1 cellular context compared by ENCODE assay signal in genomic region chr12:6890789-6891624, GRCh38.
A peak's percentile ranks its signal among the peaks of the same experiment; 100 is the strongest.
TF ChIP-seq lines count a peak whose summit lies in the region.

No MANE protein-coding gene starts in this region.

TF ChIP-seq in H1, 55 proteins besides CTCF, POLR2A, EP300 and RAD21:
- peak; percentile 46 for TF ChIP-seq NRF1 (IDR thresholded peaks at IDR 0.05; ENCODE audit: low read depth, low read length)
- no peak for TF ChIP-seq SIX5 (IDR thresholded peaks at IDR 0.05; ENCODE audit: low read depth, low read length)
- no peak for TF ChIP-seq GTF2F1 (IDR thresholded peaks at IDR 0.05; ENCODE audit: borderline replicate concordance, low read depth, low read length)
- TF ChIP-seq TEAD4 (IDR thresholded peaks at IDR 0.05; ENCODE audit: low read depth, low read length): peak; percentile 39; the same call in 1 of the 2 replicates
- no peak for TF ChIP-seq CBX8 (IDR thresholded peaks at IDR 0.05; ENCODE audit: borderline replicate concordance, low read depth, low read length)
- TF ChIP-seq EGR1 (IDR thresholded peaks at IDR 0.05; ENCODE audit: borderline replicate concordance, low read depth, low read length): 0 out of 2 replicates have a peak, but pooled peaks have one; percentile 37
- TF ChIP-seq POU5F1 (IDR thresholded peaks at IDR 0.05; ENCODE audit: low read depth, low read length): no peak
- no peak for TF ChIP-seq CBX5 (IDR thresholded peaks at IDR 0.05; ENCODE audit: low read depth, low read length)
- no peak for TF ChIP-seq KDM1A (IDR thresholded peaks at IDR 0.05; ENCODE audit: borderline replicate concordance, low read length)
- peak in 1 of 2 experiments; percentile 77; a peak in 2 of 4 replicates for TF ChIP-seq SIN3A (conservative IDR thresholded peaks at IDR 0.05 in 1 of 2, IDR thresholded peaks at IDR 0.05 in 1 of 2; ENCODE audit: low read depth in 1 of 2, low read length in 2 of 2)
- no peak for TF ChIP-seq SIRT6 (IDR thresholded peaks at IDR 0.05; ENCODE audit: low read length)
- TF ChIP-seq TAF1 (IDR thresholded peaks at IDR 0.05; ENCODE audit: low read depth, low read length): peak; percentile 99
- TF ChIP-seq POLR2AphosphoS5 (IDR thresholded peaks at IDR 0.05; ENCODE audit: low read depth, low read length): peak; percentile 66; the same call in 1 of the 2 replicates
- TF ChIP-seq KDM4A (IDR thresholded peaks at IDR 0.05; ENCODE audit: low read depth, low read length, severe bottlenecking): peak; percentile 41
- peak; percentile 65; the same call in 1 of the 2 replicates for TF ChIP-seq GABPA (IDR thresholded peaks at IDR 0.05; ENCODE audit: borderline replicate concordance, insufficient read depth, low read length)
- TF ChIP-seq EZH2 (IDR thresholded peaks at IDR 0.05; ENCODE audit: low read depth, low read length, severe bottlenecking): no peak
- TF ChIP-seq RNF2 (IDR thresholded peaks at IDR 0.05; ENCODE audit: borderline replicate concordance, low read depth, low read length, missing control alignments, poor library complexity, severe bottlenecking): no peak
- TF ChIP-seq KDM5A (IDR thresholded peaks at IDR 0.05; ENCODE audit: low read length): no peak
- peak; percentile 46 for TF ChIP-seq NANOG (IDR thresholded peaks at IDR 0.05; ENCODE audit: insufficient read depth, low read depth, low read length, poor library complexity, severe bottlenecking)
- peak; percentile 73 for TF ChIP-seq CREB1 (IDR thresholded peaks at IDR 0.05)
- TF ChIP-seq CHD7 (IDR thresholded peaks at IDR 0.05; ENCODE audit: insufficient replicate concordance, low read length): no peak
- peak; percentile 35; the same call in 1 of the 2 replicates for TF ChIP-seq RBBP5 (IDR thresholded peaks at IDR 0.05; ENCODE audit: borderline replicate concordance, low read depth, low read length)
- peak; percentile 52; the same call in 1 of the 2 replicates for TF ChIP-seq ATF2 (IDR thresholded peaks at IDR 0.05; ENCODE audit: low read length)
- no peak for TF ChIP-seq CTBP2 (IDR thresholded peaks at IDR 0.05; ENCODE audit: borderline replicate concordance, insufficient read depth, insufficient read length, low read length)
- TF ChIP-seq RXRA (IDR thresholded peaks at IDR 0.05; ENCODE audit: insufficient read depth, low read depth, low read length): no peak
- TF ChIP-seq JUN (IDR thresholded peaks at IDR 0.05; ENCODE audit: low read depth, low read length): no peak
- peak; percentile 63 for TF ChIP-seq JUND (IDR thresholded peaks at IDR 0.05; ENCODE audit: low read length)
- TF ChIP-seq BCL11A (IDR thresholded peaks at IDR 0.05; ENCODE audit: low read depth in 2 of 2, low read length in 2 of 2): no peak
- no peak for TF ChIP-seq CHD1 (IDR thresholded peaks at IDR 0.05; ENCODE audit: low read depth, low read length)
- peak; percentile 95 for TF ChIP-seq BACH1 (IDR thresholded peaks at IDR 0.05; ENCODE audit: low read length)
- peak; percentile 93; the same call in 1 of the 2 replicates for TF ChIP-seq SP4 (IDR thresholded peaks at IDR 0.05; ENCODE audit: low read length)
- TF ChIP-seq TAF7 (optimal IDR thresholded peaks at IDR 0.05; ENCODE audit: borderline replicate concordance, low read depth, low read length): peak; percentile 82
- peak; percentile 89 for TF ChIP-seq MAX (IDR thresholded peaks at IDR 0.05)
- TF ChIP-seq ZNF274 (IDR thresholded peaks at IDR 0.05; ENCODE audit: borderline replicate concordance, extremely low read depth, low read length): no peak
- TF ChIP-seq SUZ12 (IDR thresholded peaks at IDR 0.05; ENCODE audit: low read length): no peak
- TF ChIP-seq USF2 (IDR thresholded peaks at IDR 0.05; ENCODE audit: low read length): peak; percentile 96
- TF ChIP-seq FOSL1 (IDR thresholded peaks at IDR 0.05; ENCODE audit: insufficient read depth, low read depth, low read length): no peak
- TF ChIP-seq HDAC2 (IDR thresholded peaks at IDR 0.05; ENCODE audit: borderline replicate concordance in 1 of 2, low read depth in 2 of 2, low read length in 2 of 2): no peak
- TF ChIP-seq ASH2L (IDR thresholded peaks at IDR 0.05; ENCODE audit: low read length): no peak
- peak; percentile 79; the same call in 1 of the 2 replicates for TF ChIP-seq YY1 (IDR thresholded peaks at IDR 0.05; ENCODE audit: low read depth, low read length)
- TF ChIP-seq CHD2 (IDR thresholded peaks at IDR 0.05; ENCODE audit: low read length): peak; percentile 8; the same call in 1 of the 2 replicates
- TF ChIP-seq SP2 (IDR thresholded peaks at IDR 0.05; ENCODE audit: low read length): no peak
- no peak for TF ChIP-seq RFX5 (IDR thresholded peaks at IDR 0.05; ENCODE audit: borderline replicate concordance, low read depth, low read length)
- TF ChIP-seq MAFK (IDR thresholded peaks at IDR 0.05; ENCODE audit: low read depth, low read length): peak; percentile 90
- peak; percentile 38; the same call in 1 of the 2 replicates for TF ChIP-seq PHF8 (conservative IDR thresholded peaks at IDR 0.05; ENCODE audit: low read depth, low read length)
- TF ChIP-seq SRF (IDR thresholded peaks at IDR 0.05; ENCODE audit: low read depth, low read length): no peak
- peak; percentile 57; the same call in 1 of the 2 replicates for TF ChIP-seq SP1 (IDR thresholded peaks at IDR 0.05; ENCODE audit: low read depth, low read length)
- TF ChIP-seq E2F6 (IDR thresholded peaks at IDR 0.05): peak; percentile 50; the same call in 1 of the 2 replicates
- peak; percentile 89 for TF ChIP-seq ATF3 (IDR thresholded peaks at IDR 0.05; ENCODE audit: insufficient read depth, low read depth, low read length)
- TF ChIP-seq BRCA1 (IDR thresholded peaks at IDR 0.05; ENCODE audit: low read depth, low read length): no peak
- peak; percentile 86; the same call in 1 of the 2 replicates for TF ChIP-seq TCF12 (IDR thresholded peaks at IDR 0.05; ENCODE audit: low read depth, low read length)
- no peak for TF ChIP-seq HDAC6 (IDR thresholded peaks at IDR 0.05; ENCODE audit: low read depth, low read length)
- TF ChIP-seq SAP30 (IDR thresholded peaks at IDR 0.05; ENCODE audit: insufficient read depth, insufficient replicate concordance, low read length): no peak
- TF ChIP-seq TBP (IDR thresholded peaks at IDR 0.05; ENCODE audit: low read depth, low read length): peak; percentile 92
- TF ChIP-seq CEBPB (IDR thresholded peaks at IDR 0.05; ENCODE audit: low read depth, low read length): peak; percentile 100
